In the genomic region with DNA sequence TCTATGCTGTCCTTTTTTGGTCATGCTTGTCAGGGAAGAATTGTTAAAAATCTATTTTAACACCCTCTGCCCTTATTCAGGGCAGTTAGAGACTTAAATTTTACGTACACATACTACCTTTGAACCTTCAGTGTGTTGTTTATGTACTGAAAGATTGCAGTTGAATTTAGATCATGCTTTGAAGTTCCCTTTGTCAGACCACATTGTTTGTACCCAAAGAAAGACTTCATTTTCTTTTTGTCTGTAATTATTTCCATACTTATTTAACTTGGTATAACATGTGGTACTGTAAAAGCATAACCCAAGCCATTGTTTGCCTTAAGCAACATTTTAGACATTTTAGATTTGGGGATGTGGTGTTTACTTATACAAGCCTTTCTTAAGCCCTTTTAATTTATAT, we compare ENCODE assay signal across 21 cellular contexts.
"Had no signal": no experiment of that assay in that cellular context is flagged by ENCODE, and none has a peak within 500 bp of the region (broad histone marks: within the 10 kb centered on the region; RNA-seq: fewer than 3 reads in every experiment).

No MANE protein-coding gene starts in this region.

- H3K27ac ChIP-seq: breast epithelium had no signal

- H3K9me2 ChIP-seq: SK-N-SH had no signal

- H3K4me3 ChIP-seq: breast epithelium, MG63 had no signal

- H3K4me1 ChIP-seq: breast epithelium had no signal

- H3K9me3 ChIP-seq: breast epithelium, MG63, SK-N-SH had no signal

- H3K27me3 ChIP-seq: breast epithelium, MG63 had no signal

- ATAC-seq: activated CD8-positive, alpha-beta T cell treated with anti-CD3 and anti-CD28 coated beads for 36 hours; activated T-cell treated with anti-CD3 and anti-CD28 coated beads, Interleukin-2, amount 50 U/mL, for 72 hours had no signal

- DNase-seq: activated CD4-positive, alpha-beta T cell treated with anti-CD3 and anti-CD28 coated beads for 4 hours; activated CD8-positive, alpha-beta memory T cell treated with anti-CD3 and anti-CD28 coated beads, Interleukin-2, amount 50 U/mL, for 4 hours; activated CD8-positive, alpha-beta T cell treated with anti-CD3 and anti-CD28 coated beads for 36 hours; activated gamma-delta T cell treated with Interleukin-2 at 50 U/mL for 16 hours; activated naive CD4-positive, alpha-beta T cell treated with anti-CD3 and anti-CD28 coated beads, Interleukin-2, amount 10 ng/mL, durations not matched to agents 7 days and 5 days; activated naive CD8-positive, alpha-beta T cell treated with anti-CD3 and anti-CD28 coated beads for 36 hours; activated T-cell treated with anti-CD3 and anti-CD28 coated beads, Interleukin-2, amount 50 U/mL, for 72 hours; central memory CD4-positive, alpha-beta T cell; MG63; MV-4-11; NCI-H1092 treated with DMSO at 0.1 percent for 48 hours; NCI-H1417 treated with DMSO at 0.1 percent for 48 hours; NCI-H187 treated with DMSO at 0.1 percent for 48 hours; NCI-H2171; NCI-H2227 treated with DMSO at 0.1 percent for 48 hours; NCI-H526; NCI-H82; SIG-M5; SK-N-SH; T-helper 1 cell had no signal

- H3K4me2 ChIP-seq: SK-N-SH had no signal

- H3K9ac ChIP-seq: SK-N-SH had no signal

- H3K36me3 ChIP-seq: breast epithelium, MG63 had no signal
